Comparison of ENCODE assay signal across 35 cellular contexts in genomic region chr5:86108825-86109224, GRCh38.
"Had no signal": no experiment of that assay in that cellular context is flagged by ENCODE, and none has a peak within 500 bp of the region (broad histone marks: within the 10 kb centered on the region; RNA-seq: fewer than 3 reads in every experiment).

No MANE protein-coding gene starts in this region.

- H3K27me3 ChIP-seq: MG63 had no signal

- H3K36me3 ChIP-seq: MG63 had no signal

- DNase-seq: Karpas-422, Kasumi-1, KBM-7, KG1, MG63, MM.1S, MV-4-11, NCI-H1092, NCI-H1092 treated with DMSO at 0.1 percent for 48 hours, NCI-H1105, NCI-H1105 treated with DMSO at 0.1 percent for 48 hours, NCI-H1417, NCI-H1417 treated with DMSO at 0.1 percent for 48 hours, NCI-H1436, NCI-H1436 treated with DMSO at 0.1 percent for 48 hours, NCI-H146, NCI-H1694, NCI-H1694 treated with DMSO at 0.1 percent for 48 hours, NCI-H187, NCI-H187 treated with DMSO at 0.1 percent for 48 hours, NCI-H1930, NCI-H2029, NCI-H2029 treated with DMSO at 0.1 percent for 48 hours, NCI-H2081, NCI-H2081 treated with DMSO at 0.1 percent for 48 hours, NCI-H2107, NCI-H2171, NCI-H2171 treated with DMSO at 0.1 percent for 48 hours, NCI-H2227 treated with DMSO at 0.1 percent for 48 hours, NCI-H226, NCI-H345, NCI-H446, NCI-H446 treated with DMSO at 0.1 percent for 48 hours, NCI-H510A had no signal

- H3K9me3 ChIP-seq: MG63 had no signal

- H3K27ac ChIP-seq: KMS-11 had no signal

- H3K4me3 ChIP-seq: MG63 had no signal
